Comparison of ENCODE assay signal across 8 cellular contexts in genomic region chr4:121462660-121463261, GRCh38.
A peak's percentile ranks its signal among the peaks of the same experiment; 100 is the strongest.
DNase-seq lines count a peak whose midpoint lies in the region; ATAC-seq, FAIRE-seq and TF ChIP-seq lines count a peak whose summit lies in the region.

No MANE protein-coding gene starts in this region.

- no peak for TF ChIP-seq POLR2A in Peyer's patch (IDR thresholded peaks at IDR 0.05)

- H3K4me3 ChIP-seq in Peyer's patch (no peak overlapping the region), bronchial epithelial cell (ENCODE audit: low read depth, low read length) (no peak overlapping the region), thoracic aorta (no peak overlapping the region)

- no peak overlapping the region for H3K27ac ChIP-seq in Peyer's patch
- no peak overlapping the region for H3K27ac ChIP-seq in thoracic aorta

- no peaks in the 10 kb centered on the region for H3K9me3 ChIP-seq in Peyer's patch
- H3K9me3 ChIP-seq in thoracic aorta: no peaks in the 10 kb centered on the region

- H3K4me1 ChIP-seq in Peyer's patch (no peaks in the 10 kb centered on the region), thoracic aorta (ENCODE audit: control insufficient read depth in 1 of 2, low read depth in 2 of 2) (no peaks in the 10 kb centered on the region)

- TF ChIP-seq CTCF in Peyer's patch (IDR thresholded peaks at IDR 0.05) (peak in 4 of 6 experiments; percentile 40 to 56 (median 52)), bronchial epithelial cell (IDR thresholded peaks at IDR 0.05; ENCODE audit: insufficient read depth, low read length, severe bottlenecking) (peak; percentile 78), thoracic aorta (IDR thresholded peaks at IDR 0.05) (no peak)

- no peaks in the 10 kb centered on the region for H3K36me3 ChIP-seq in Peyer's patch
- no peaks in the 10 kb centered on the region for H3K36me3 ChIP-seq in bronchial epithelial cell (ENCODE audit: control insufficient read depth, insufficient read depth, low read length)
- no peaks in the 10 kb centered on the region for H3K36me3 ChIP-seq in thoracic aorta

- H3K27me3 ChIP-seq in Peyer's patch (no peaks in the 10 kb centered on the region), bronchial epithelial cell (ENCODE audit: control insufficient read depth, insufficient read depth, low read length) (no peaks in the 10 kb centered on the region), thoracic aorta (replicated peaks; ENCODE audit: insufficient read depth) (no peaks in the 10 kb centered on the region)

- DNase-seq in NCI-H2196 (lab: John Stamatoyannopoulos, UW; ENCODE audit: unreplicated experiment) (peak; percentile 19), NCI-H2196 treated with DMSO at 0.1 percent for 48 hours (lab: John Stamatoyannopoulos, UW; ENCODE audit: unreplicated experiment) (no peak), Peyer's patch (peak in 1 of 3 donors; percentile 63), bronchial epithelial cell (ENCODE audit: low read depth) (peak; percentile 64), left lobe of liver (ENCODE audit: low spot score) (no peak), thoracic aorta (ENCODE audit: low spot score) (no peak)

- peak; percentile 66 for FAIRE-seq in bronchial epithelial cell (lab: Jason Lieb, UNC)

- ATAC-seq in GM21381 (IDR thresholded peaks at IDR 0.05; ENCODE audit: unreplicated experiment) (peak; percentile 95), HG03469 (IDR thresholded peaks at IDR 0.05; ENCODE audit: unreplicated experiment) (peak; percentile 86), left lobe of liver (peak; percentile 74), thoracic aorta (ENCODE audit: insufficient number of reproducible peaks, low FRiP score, low read depth) (peak; percentile 36)

Comparison
In these comparisons a context has a peak if more than half of its experiments do, and no peak if none do; other contexts are left out.
1. DNase-seq: peak in NCI-H2196 (single experiment) and bronchial epithelial cell (single experiment); none in NCI-H2196 treated with DMSO at 0.1 percent for 48 hours (single experiment), left lobe of liver (single experiment) and thoracic aorta (single experiment).
2. ATAC-seq: peak in every context shown above with its lines; median percentile 95 in GM21381; 86 in HG03469; 74 in left lobe of liver; 36 in thoracic aorta.